In the genomic region with DNA sequence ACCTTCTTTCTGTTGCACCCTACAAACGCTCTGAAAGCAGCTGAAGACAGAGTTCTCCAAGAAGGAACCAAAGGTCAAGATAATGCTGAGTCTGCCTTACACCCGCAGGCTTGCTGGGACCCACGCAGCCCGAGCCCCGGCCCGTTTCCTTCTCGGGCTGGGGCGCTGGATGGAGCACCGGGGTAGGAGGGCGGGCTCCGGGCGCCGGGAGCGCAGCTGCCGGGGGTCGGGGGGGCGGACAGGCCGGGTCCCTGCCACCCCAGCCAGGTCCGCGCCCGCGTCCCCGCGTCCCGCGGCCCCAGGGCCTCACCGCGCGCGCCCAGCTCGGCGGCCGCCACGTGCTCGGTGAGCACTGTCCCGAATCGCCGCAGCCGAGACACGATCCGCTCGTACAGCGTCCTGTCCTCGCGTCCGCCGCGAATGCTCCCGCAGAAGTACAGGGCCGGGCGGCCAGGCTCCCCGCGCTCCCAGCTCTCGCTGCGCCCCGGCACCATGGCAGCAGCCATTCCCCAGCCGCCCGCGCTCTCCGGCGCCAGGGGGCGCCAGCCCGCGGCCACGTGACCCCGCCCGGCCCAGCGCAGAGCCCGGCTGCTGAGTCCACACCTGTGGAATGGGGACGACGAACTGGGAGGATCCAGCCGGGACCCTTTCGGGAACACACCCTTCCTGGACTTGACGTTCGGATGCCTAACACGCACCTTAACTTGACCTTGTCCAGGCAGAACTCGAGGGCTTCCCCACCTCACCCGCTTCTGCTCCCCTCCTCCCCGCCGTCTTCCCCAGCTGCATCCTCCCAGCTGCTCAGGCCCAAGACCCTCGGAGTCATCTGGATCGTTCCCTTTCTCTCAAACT, we compare ENCODE assay signal across 8 cellular contexts. TPM values are rescaled to one million over a fixed set of nuclear protein-coding genes. Genes with fewer than 3 reads are reported as not detected.
DNase-seq lines count a peak whose midpoint lies in the region; ATAC-seq and TF ChIP-seq lines count a peak whose summit lies in the region.

A gene with protein sequence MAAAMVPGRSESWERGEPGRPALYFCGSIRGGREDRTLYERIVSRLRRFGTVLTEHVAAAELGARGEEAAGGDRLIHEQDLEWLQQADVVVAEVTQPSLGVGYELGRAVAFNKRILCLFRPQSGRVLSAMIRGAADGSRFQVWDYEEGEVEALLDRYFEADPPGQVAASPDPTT (minus strand): TSS at position 531 of the 852 bp plus-strand sequence. CDS start 25 bp downstream, at position 506.

- CTCF ChIA-PET in SK-N-SH (lab: Yijun Ruan, JAX) = interaction anchor here (0.6 to 3.0 kb wide), 61 partner anchors 8 to 278 kb away, joined by 3 to 20 read pairs (median 4); a partner anchor contains a TSS

- H2AFZ ChIP-seq in SK-N-SH (ENCODE audit: low read depth) = peak within 1 kb of the TSS; percentile 81; the same call in 1 of the 2 replicates

- no peaks in the 10 kb centered on the region for H3K9me3 ChIP-seq in SK-N-SH
- H3K9me3 ChIP-seq in thoracic aorta = no peaks in the 10 kb centered on the region

- no peaks in the 10 kb centered on the region for H3K9me3 Mint-ChIP-seq in activated naive CD4-positive, alpha-beta T cell treated with anti-CD3 and anti-CD28 coated beads, Interleukin-2, amount 50 U/mL, for 72 hours
- no peaks in the 10 kb centered on the region for H3K9me3 Mint-ChIP-seq in osteocyte (ENCODE audit: unreplicated experiment)

- H3K27me3 Mint-ChIP-seq in osteocyte (ENCODE audit: unreplicated experiment) = peaks cover 19% of the 10 kb centered on the region

- TF ChIP-seq EP300 in SK-N-SH (IDR thresholded peaks at IDR 0.05; ENCODE audit: borderline replicate concordance in 1 of 2, low read depth in 1 of 2, low read length in 1 of 2) = no peak; a peak in 1 of 4 replicates

- H3K9ac ChIP-seq in SK-N-SH = peak within 1 kb of the TSS; percentile 72

- intact Hi-C loops in head of caudate nucleus (cut with DNase I) = no loop called here

- peak; percentile 55 for ATAC-seq in GM21360 (IDR thresholded peaks at IDR 0.05; ENCODE audit: unreplicated experiment)
- ATAC-seq in activated naive CD4-positive, alpha-beta T cell treated with anti-CD3 and anti-CD28 coated beads, Interleukin-2, amount 50 U/mL, for 72 hours = peak; percentile 86
- peak; percentile 67 for ATAC-seq in thoracic aorta (ENCODE audit: insufficient number of reproducible peaks, low FRiP score, low read depth)

- TF ChIP-seq CTCF in SK-N-SH (IDR thresholded peaks at IDR 0.05) = peak; percentile 82
- TF ChIP-seq CTCF in osteocyte (IDR thresholded peaks at IDR 0.05) = peak; percentile 99
- TF ChIP-seq CTCF in thoracic aorta (IDR thresholded peaks at IDR 0.05) = peak; percentile 85

- H3K36me3 Mint-ChIP-seq in activated naive CD4-positive, alpha-beta T cell treated with anti-CD3 and anti-CD28 coated beads, Interleukin-2, amount 50 U/mL, for 72 hours = peaks cover 8 to 30% of the 10 kb centered on the region in 2 donors
- peaks cover under 1% of the 10 kb centered on the region for H3K36me3 Mint-ChIP-seq in osteocyte (ENCODE audit: unreplicated experiment)

- H3K27ac Mint-ChIP-seq in activated naive CD4-positive, alpha-beta T cell treated with anti-CD3 and anti-CD28 coated beads, Interleukin-2, amount 50 U/mL, for 72 hours = peak within 1 kb of the TSS; percentile 96
- peak within 1 kb of the TSS; percentile 56 for H3K27ac Mint-ChIP-seq in osteocyte (ENCODE audit: unreplicated experiment)

- DNase-seq in DMS153 (lab: John Stamatoyannopoulos, UW) = peak; percentile 48
- DNase-seq in HuH-7.5 (ENCODE audit: low spot score) = peak; percentile 73
- DNase-seq in SK-N-SH = peak; percentile 95
- DNase-seq in activated naive CD4-positive, alpha-beta T cell treated with anti-CD3 and anti-CD28 coated beads, Interleukin-2, amount 50 U/mL, for 72 hours (ENCODE audit: low spot score in 2 of 2) = peak; percentile 88 to 93
- DNase-seq in head of caudate nucleus = peak; percentile 48 to 93 (median 84)
- DNase-seq in osteocyte (ENCODE audit: extremely low spot score, unreplicated experiment) = peak; percentile 93
- no peak for DNase-seq in thoracic aorta (ENCODE audit: low spot score)

- H3K27ac ChIP-seq in SK-N-SH (ENCODE audit: low read depth in 2 of 2, low read length in 1 of 2) (peak within 1 kb of the TSS in 1 of 2 experiments; percentile 53; a peak in 1 of 4 replicates), thoracic aorta (no peak within 1 kb of the TSS)

- peak within 1 kb of the TSS; percentile 79 for H3K4me2 ChIP-seq in SK-N-SH

- H3K79me2 ChIP-seq in SK-N-SH (ENCODE audit: insufficient read depth) = peaks cover 5% of the 10 kb centered on the region; the same call in 1 of the 2 replicates

- peak; percentile 55 for TF ChIP-seq RAD21 in SK-N-SH (IDR thresholded peaks at IDR 0.05; ENCODE audit: low read length)

- peaks cover 0 to 3% of the 10 kb centered on the region in 2 experiments for H3K36me3 ChIP-seq in SK-N-SH (replicated peaks in 1 of 2; ENCODE audit: control insufficient read depth in 1 of 2, insufficient read depth in 2 of 2, low read length in 1 of 2)
- no peaks in the 10 kb centered on the region for H3K36me3 ChIP-seq in thoracic aorta

- no peaks in the 10 kb centered on the region for H3F3A ChIP-seq in SK-N-SH (replicated peaks; ENCODE audit: insufficient read depth)

- H3K9me2 ChIP-seq in SK-N-SH = no peaks in the 10 kb centered on the region

- H3K27me3 ChIP-seq in SK-N-SH (ENCODE audit: insufficient read depth) = peaks cover 6% of the 10 kb centered on the region; the same call in 1 of the 2 replicates
- no peaks in the 10 kb centered on the region for H3K27me3 ChIP-seq in thoracic aorta (replicated peaks; ENCODE audit: insufficient read depth)

- peaks cover 21% of the 10 kb centered on the region for H3K4me1 Mint-ChIP-seq in osteocyte (ENCODE audit: unreplicated experiment)

- no peaks in the 10 kb centered on the region for H4K20me1 ChIP-seq in SK-N-SH (ENCODE audit: insufficient read depth)

- 24% methylated on average over 16 of the region's 82 CpGs for WGBS in SK-N-SH (ENCODE audit: low lambda C conversion rate)

- peaks cover 0 to 4% of the 10 kb centered on the region in 2 experiments; a peak in 1 of 4 replicates for H3K4me1 ChIP-seq in SK-N-SH (ENCODE audit: control insufficient read depth in 1 of 2, insufficient read depth in 2 of 2, low read depth in 1 of 2, low read length in 1 of 2)
- peaks cover 0 to 11% of the 10 kb centered on the region in 2 donors for H3K4me1 ChIP-seq in thoracic aorta (ENCODE audit: control insufficient read depth in 1 of 2, low read depth in 2 of 2)

- peak within 1 kb of the TSS; percentile 72 for H3K4me3 Mint-ChIP-seq in osteocyte (ENCODE audit: unreplicated experiment)

- H3K4me3 ChIP-seq in SK-N-SH (ENCODE audit: low read depth in 2 of 2, low read length in 1 of 2) (peak within 1 kb of the TSS; percentile 60 to 79), thoracic aorta (peak within 1 kb of the TSS; percentile 70)

- POLR2A ChIA-PET in SK-N-SH (lab: Yijun Ruan, JAX) = interaction anchor here (0.6 to 1.4 kb wide), 5 partner anchors 8 to 281 kb away, joined by 3 to 5 read pairs (median 3); a partner anchor contains a TSS

TF ChIP-seq in SK-N-SH, 30 proteins besides CTCF, POLR2A, EP300 and RAD21 (continues in another document):
- TF ChIP-seq GATA2 (CRISPR knock-in tag; IDR thresholded peaks at IDR 0.05) (no peak), ELF1 (IDR thresholded peaks at IDR 0.05) (no peak), NFIC (IDR thresholded peaks at IDR 0.05; ENCODE audit: borderline replicate concordance) (no peak), YY1 (IDR thresholded peaks at IDR 0.05; ENCODE audit: low read depth) (peak; percentile 83), RFX5 (IDR thresholded peaks at IDR 0.05; ENCODE audit: low read length) (no peak)
- TF ChIP-seq, protein P1, sequence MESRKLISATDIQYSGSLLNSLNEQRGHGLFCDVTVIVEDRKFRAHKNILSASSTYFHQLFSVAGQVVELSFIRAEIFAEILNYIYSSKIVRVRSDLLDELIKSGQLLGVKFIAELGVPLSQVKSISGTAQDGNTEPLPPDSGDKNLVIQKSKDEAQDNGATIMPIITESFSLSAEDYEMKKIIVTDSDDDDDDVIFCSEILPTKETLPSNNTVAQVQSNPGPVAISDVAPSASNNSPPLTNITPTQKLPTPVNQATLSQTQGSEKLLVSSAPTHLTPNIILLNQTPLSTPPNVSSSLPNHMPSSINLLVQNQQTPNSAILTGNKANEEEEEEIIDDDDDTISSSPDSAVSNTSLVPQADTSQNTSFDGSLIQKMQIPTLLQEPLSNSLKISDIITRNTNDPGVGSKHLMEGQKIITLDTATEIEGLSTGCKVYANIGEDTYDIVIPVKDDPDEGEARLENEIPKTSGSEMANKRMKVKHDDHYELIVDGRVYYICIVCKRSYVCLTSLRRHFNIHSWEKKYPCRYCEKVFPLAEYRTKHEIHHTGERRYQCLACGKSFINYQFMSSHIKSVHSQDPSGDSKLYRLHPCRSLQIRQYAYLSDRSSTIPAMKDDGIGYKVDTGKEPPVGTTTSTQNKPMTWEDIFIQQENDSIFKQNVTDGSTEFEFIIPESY (IDR thresholded peaks at IDR 0.05; ENCODE audit: borderline replicate concordance, low read depth) = no peak

RNA-seq across cellular contexts. Expression of the gene that starts here (rescaled TPM):
- 263 and 287 TPM in 2 replicates for polyA plus RNA-seq in SK-N-SH (2012; rRNA removed)
- polyA plus RNA-seq in SK-N-SH (2012; cell fraction: cytosol; rRNA removed) = 156 and 218 TPM in 2 replicates
- polyA plus RNA-seq in SK-N-SH (2012; cell fraction: nucleus; rRNA removed) = 107 and 171 TPM in 2 replicates
- 10 to 100 TPM; 39.3 to 73.5 TPM for total RNA-seq in activated naive CD4-positive, alpha-beta T cell treated with anti-CD3 and anti-CD28 coated beads, Interleukin-2, amount 50 U/mL, for 72 hours
- total RNA-seq in osteocyte = 27.2 and 35.6 TPM in 2 replicates
- total RNA-seq in thoracic aorta = 10 to 100 TPM; 16.7 to 54.7 TPM
